ENCODE assay signal across 1 cellular context in the genomic region with DNA sequence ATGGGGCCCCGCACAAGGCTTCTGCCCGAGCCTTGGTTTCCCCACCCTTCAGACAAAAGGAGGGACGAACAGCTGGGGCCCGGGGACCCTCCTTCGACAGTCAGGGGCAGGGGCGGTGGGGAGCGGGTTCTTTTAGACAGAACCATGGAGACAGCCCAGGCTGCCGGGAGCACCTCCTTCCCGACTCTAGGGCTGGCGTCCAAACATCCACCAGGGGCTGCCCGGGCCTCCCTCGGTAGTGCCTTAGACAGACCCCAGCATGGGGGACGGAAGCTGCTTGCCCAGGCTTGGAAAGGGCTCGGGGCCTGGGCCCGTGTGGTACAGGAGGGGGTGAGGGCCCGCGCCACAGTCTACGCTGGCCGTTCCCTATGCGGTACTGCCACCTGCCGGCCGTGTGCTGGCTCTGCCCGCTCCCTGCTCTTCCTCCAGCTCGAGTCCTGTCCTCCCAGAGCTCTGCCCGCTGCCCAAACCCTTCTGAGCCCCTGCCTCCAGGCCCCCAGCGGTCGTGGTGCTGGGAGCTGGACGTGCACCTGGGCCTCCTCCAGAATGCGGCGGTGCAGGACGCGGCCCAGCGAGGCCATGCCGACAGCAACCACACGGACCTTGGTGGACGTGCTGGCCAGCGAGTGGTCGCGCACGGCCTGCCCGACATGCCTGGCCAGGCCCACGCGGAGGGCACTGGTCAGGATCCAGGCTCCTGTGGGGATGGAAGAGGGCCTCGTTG.
TF ChIP-seq lines count a peak whose summit lies in the region.

No MANE protein-coding gene starts in this region.

TF ChIP-seq in HepG2, 621 proteins besides CTCF, POLR2A, EP300 and RAD21 (continues in another document):
- TF ChIP-seq, protein P1, sequence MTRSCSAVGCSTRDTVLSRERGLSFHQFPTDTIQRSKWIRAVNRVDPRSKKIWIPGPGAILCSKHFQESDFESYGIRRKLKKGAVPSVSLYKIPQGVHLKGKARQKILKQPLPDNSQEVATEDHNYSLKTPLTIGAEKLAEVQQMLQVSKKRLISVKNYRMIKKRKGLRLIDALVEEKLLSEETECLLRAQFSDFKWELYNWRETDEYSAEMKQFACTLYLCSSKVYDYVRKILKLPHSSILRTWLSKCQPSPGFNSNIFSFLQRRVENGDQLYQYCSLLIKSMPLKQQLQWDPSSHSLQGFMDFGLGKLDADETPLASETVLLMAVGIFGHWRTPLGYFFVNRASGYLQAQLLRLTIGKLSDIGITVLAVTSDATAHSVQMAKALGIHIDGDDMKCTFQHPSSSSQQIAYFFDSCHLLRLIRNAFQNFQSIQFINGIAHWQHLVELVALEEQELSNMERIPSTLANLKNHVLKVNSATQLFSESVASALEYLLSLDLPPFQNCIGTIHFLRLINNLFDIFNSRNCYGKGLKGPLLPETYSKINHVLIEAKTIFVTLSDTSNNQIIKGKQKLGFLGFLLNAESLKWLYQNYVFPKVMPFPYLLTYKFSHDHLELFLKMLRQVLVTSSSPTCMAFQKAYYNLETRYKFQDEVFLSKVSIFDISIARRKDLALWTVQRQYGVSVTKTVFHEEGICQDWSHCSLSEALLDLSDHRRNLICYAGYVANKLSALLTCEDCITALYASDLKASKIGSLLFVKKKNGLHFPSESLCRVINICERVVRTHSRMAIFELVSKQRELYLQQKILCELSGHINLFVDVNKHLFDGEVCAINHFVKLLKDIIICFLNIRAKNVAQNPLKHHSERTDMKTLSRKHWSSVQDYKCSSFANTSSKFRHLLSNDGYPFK (CRISPR knock-in tag; IDR thresholded peaks at IDR 0.05; ENCODE audit: borderline replicate concordance): no peak
- TF ChIP-seq TP53 (CRISPR knock-in tag; conservative IDR thresholded peaks at IDR 0.05) (0 out of 2 replicates have a peak, but pooled peaks have one; percentile 19), ZNF543 (CRISPR knock-in tag; IDR thresholded peaks at IDR 0.05) (no peak), ZNF850 (CRISPR knock-in tag; conservative IDR thresholded peaks at IDR 0.05) (no peak), RORA (CRISPR knock-in tag; IDR thresholded peaks at IDR 0.05) (no peak), ZNF124 (CRISPR knock-in tag; IDR thresholded peaks at IDR 0.05) (no peak), RAD51 (IDR thresholded peaks at IDR 0.05; ENCODE audit: borderline replicate concordance) (no peak), ZEB1 (IDR thresholded peaks at IDR 0.05; ENCODE audit: insufficient replicate concordance, low read depth) (no peak), ZNF205 (CRISPR knock-in tag; IDR thresholded peaks at IDR 0.05) (no peak), HOXD1 (CRISPR knock-in tag; IDR thresholded peaks at IDR 0.05) (0 out of 2 replicates have a peak, but pooled peaks have one; percentile 42), TFE3 (CRISPR knock-in tag; IDR thresholded peaks at IDR 0.05) (no peak), GMEB1 (CRISPR knock-in tag; IDR thresholded peaks at IDR 0.05; ENCODE audit: borderline replicate concordance) (no peak), ZSCAN21 (CRISPR knock-in tag; IDR thresholded peaks at IDR 0.05; ENCODE audit: borderline replicate concordance) (no peak), ZNF275 (CRISPR knock-in tag; IDR thresholded peaks at IDR 0.05; ENCODE audit: borderline replicate concordance) (0 out of 2 replicates have a peak, but pooled peaks have one; percentile 33), NBN (conservative IDR thresholded peaks at IDR 0.05) (no peak), ZFP36 (IDR thresholded peaks at IDR 0.05; ENCODE audit: borderline replicate concordance, low read depth, low read length, partially characterized antibody) (no peak), CAMTA2 (CRISPR knock-in tag; IDR thresholded peaks at IDR 0.05; ENCODE audit: borderline replicate concordance) (no peak), BHLHE40 (IDR thresholded peaks at IDR 0.05; ENCODE audit: low read length) (no peak), RFX5 (IDR thresholded peaks at IDR 0.05; ENCODE audit: low read depth, low read length) (no peak), NCOA2 (CRISPR knock-in tag; IDR thresholded peaks at IDR 0.05) (no peak), ZNF235 (CRISPR knock-in tag; IDR thresholded peaks at IDR 0.05; ENCODE audit: borderline replicate concordance) (no peak), ARHGAP35 (CRISPR knock-in tag; IDR thresholded peaks at IDR 0.05; ENCODE audit: borderline replicate concordance) (no peak), STAG1 (CRISPR knock-in tag; IDR thresholded peaks at IDR 0.05) (peak; percentile 98), ZNF616 (CRISPR knock-in tag; IDR thresholded peaks at IDR 0.05; ENCODE audit: low read depth) (no peak), DNMT1 (CRISPR knock-in tag; IDR thresholded peaks at IDR 0.05) (no peak), CREM (IDR thresholded peaks at IDR 0.05) (no peak), CREM (CRISPR knock-in tag; IDR thresholded peaks at IDR 0.05) (no peak), ZFP41 (CRISPR knock-in tag; IDR thresholded peaks at IDR 0.05; ENCODE audit: borderline replicate concordance) (no peak), ZC3H4 (CRISPR knock-in tag; IDR thresholded peaks at IDR 0.05; ENCODE audit: borderline replicate concordance) (no peak), KLF11 (CRISPR knock-in tag; IDR thresholded peaks at IDR 0.05) (no peak), BCL3 (CRISPR knock-in tag; IDR thresholded peaks at IDR 0.05) (0 out of 2 replicates have a peak, but pooled peaks have one; percentile 14), ZNF737 (CRISPR knock-in tag; IDR thresholded peaks at IDR 0.05; ENCODE audit: borderline replicate concordance) (no peak), ZNF44 (CRISPR knock-in tag; IDR thresholded peaks at IDR 0.05) (no peak), ZNF792 (CRISPR knock-in tag; IDR thresholded peaks at IDR 0.05) (no peak), TFDP2 (CRISPR knock-in tag; IDR thresholded peaks at IDR 0.05) (no peak), ZNF678 (CRISPR knock-in tag; IDR thresholded peaks at IDR 0.05) (no peak), POLR2AphosphoS2 (IDR thresholded peaks at IDR 0.05; ENCODE audit: low read depth, low read length) (no peak), CEBPG (CRISPR knock-in tag; IDR thresholded peaks at IDR 0.05) (no peak), MLLT10 (CRISPR knock-in tag; IDR thresholded peaks at IDR 0.05) (no peak), PAF1 (CRISPR knock-in tag; IDR thresholded peaks at IDR 0.05) (no peak), PHF5A (CRISPR knock-in tag; IDR thresholded peaks at IDR 0.05; ENCODE audit: low read depth, unreplicated experiment) (no peak), ZNF354B (CRISPR knock-in tag; IDR thresholded peaks at IDR 0.05) (no peak), MEIS2 (CRISPR knock-in tag; IDR thresholded peaks at IDR 0.05) (peak; percentile 49; the same call in 1 of the 2 replicates), HOXA5 (CRISPR knock-in tag; IDR thresholded peaks at IDR 0.05) (0 out of 2 replicates have a peak, but pooled peaks have one; percentile 35)
- TF ChIP-seq, protein P2, sequence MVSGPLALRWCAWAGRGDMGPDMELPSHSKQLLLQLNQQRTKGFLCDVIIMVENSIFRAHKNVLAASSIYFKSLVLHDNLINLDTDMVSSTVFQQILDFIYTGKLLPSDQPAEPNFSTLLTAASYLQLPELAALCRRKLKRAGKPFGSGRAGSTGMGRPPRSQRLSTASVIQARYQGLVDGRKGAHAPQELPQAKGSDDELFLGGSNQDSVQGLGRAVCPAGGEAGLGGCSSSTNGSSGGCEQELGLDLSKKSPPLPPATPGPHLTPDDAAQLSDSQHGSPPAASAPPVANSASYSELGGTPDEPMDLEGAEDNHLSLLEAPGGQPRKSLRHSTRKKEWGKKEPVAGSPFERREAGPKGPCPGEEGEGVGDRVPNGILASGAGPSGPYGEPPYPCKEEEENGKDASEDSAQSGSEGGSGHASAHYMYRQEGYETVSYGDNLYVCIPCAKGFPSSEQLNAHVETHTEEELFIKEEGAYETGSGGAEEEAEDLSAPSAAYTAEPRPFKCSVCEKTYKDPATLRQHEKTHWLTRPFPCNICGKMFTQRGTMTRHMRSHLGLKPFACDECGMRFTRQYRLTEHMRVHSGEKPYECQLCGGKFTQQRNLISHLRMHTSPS (CRISPR knock-in tag; IDR thresholded peaks at IDR 0.05; ENCODE audit: low read depth): no peak
- TF ChIP-seq, protein P3, sequence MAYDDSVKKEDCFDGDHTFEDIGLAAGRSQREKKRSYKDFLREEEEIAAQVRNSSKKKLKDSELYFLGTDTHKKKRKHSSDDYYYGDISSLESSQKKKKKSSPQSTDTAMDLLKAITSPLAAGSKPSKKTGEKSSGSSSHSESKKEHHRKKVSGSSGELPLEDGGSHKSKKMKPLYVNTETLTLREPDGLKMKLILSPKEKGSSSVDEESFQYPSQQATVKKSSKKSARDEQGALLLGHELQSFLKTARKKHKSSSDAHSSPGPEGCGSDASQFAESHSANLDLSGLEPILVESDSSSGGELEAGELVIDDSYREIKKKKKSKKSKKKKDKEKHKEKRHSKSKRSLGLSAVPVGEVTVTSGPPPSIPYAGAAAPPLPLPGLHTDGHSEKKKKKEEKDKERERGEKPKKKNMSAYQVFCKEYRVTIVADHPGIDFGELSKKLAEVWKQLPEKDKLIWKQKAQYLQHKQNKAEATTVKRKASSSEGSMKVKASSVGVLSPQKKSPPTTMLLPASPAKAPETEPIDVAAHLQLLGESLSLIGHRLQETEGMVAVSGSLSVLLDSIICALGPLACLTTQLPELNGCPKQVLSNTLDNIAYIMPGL (CRISPR knock-in tag; IDR thresholded peaks at IDR 0.05; ENCODE audit: borderline replicate concordance in 1 of 2, low read depth in 1 of 2): peak; percentile 37 to 82; a peak in 3 of 4 replicates
- TF ChIP-seq, protein P4, sequence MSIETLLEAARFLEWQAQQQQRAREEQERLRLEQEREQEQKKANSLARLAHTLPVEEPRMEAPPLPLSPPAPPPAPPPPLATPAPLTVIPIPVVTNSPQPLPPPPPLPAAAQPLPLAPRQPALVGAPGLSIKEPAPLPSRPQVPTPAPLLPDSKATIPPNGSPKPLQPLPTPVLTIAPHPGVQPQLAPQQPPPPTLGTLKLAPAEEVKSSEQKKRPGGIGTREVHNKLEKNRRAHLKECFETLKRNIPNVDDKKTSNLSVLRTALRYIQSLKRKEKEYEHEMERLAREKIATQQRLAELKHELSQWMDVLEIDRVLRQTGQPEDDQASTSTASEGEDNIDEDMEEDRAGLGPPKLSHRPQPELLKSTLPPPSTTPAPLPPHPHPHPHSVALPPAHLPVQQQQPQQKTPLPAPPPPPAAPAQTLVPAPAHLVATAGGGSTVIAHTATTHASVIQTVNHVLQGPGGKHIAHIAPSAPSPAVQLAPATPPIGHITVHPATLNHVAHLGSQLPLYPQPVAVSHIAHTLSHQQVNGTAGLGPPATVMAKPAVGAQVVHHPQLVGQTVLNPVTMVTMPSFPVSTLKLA (IDR thresholded peaks at IDR 0.05): no peak
- TF ChIP-seq, protein P5, sequence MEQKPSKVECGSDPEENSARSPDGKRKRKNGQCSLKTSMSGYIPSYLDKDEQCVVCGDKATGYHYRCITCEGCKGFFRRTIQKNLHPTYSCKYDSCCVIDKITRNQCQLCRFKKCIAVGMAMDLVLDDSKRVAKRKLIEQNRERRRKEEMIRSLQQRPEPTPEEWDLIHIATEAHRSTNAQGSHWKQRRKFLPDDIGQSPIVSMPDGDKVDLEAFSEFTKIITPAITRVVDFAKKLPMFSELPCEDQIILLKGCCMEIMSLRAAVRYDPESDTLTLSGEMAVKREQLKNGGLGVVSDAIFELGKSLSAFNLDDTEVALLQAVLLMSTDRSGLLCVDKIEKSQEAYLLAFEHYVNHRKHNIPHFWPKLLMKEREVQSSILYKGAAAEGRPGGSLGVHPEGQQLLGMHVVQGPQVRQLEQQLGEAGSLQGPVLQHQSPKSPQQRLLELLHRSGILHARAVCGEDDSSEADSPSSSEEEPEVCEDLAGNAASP (CRISPR knock-in tag; IDR thresholded peaks at IDR 0.05; ENCODE audit: borderline replicate concordance): no peak
